Comparison of ENCODE assay signal across 8 cellular contexts in the genomic region with DNA sequence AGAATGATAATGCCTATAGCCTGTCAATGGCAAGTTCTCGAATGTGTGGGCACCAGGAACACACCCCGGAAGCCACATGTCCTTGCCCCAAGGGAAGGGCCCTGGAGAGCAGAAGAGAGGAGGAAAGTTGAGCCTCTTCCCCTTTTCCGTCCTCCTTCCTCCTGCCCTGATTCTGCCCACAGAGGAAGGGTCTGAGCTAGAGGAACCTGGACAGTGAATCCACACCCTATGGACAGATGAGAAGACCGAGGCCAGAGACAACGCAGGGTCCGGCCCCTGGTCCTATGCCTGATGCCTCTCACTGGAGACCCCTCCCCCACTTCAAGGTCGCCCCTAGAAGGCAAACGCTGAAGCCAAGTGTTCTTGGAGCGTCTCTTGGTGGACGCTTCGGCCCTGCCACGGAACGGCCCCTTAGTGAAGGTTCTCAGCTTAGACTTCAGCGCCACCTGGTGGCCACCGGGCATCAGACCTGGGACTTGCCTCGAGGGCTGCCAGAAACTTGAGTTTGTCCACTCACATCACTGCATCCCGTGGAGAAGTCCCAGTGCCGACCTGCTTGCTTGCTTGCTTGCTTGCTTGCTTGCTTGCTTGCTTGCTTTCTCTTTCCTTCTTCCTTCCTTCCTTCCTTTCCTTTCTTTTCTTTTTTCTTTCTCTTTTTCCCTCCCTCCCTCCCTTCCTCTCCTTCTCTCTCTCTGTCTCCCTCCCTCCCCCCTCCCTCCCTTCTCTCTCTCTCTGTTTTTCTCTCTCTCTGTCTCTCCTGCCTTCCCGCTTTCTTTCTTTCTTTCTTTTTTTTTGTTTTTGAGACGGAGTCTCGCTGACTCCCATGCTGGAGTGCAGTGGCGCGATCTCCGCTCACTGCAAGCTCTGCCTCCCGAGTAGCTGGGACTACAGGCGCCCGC. TPM values are rescaled to one million over a fixed set of nuclear protein-coding genes. Genes with fewer than 3 reads are reported as not detected.
A peak's percentile ranks its signal among the peaks of the same experiment; 100 is the strongest.
DNase-seq lines count a peak whose midpoint lies in the region; ATAC-seq, FAIRE-seq and TF ChIP-seq lines count a peak whose summit lies in the region.

No MANE protein-coding gene starts in this region.

- WGBS in mammary epithelial cell (ENCODE audit: low coverage, missing lambda C conversion rate) = 60% methylated on average over 3 of the region's 27 CpGs

- peak overlapping the region; percentile 22 for H3K4me2 ChIP-seq in mammary epithelial cell (ENCODE audit: insufficient read depth, low read depth, low read length)

- H3K27me3 ChIP-seq in mammary epithelial cell (ENCODE audit: insufficient read depth, low read length) = no peaks in the 10 kb centered on the region

- dilution Hi-C loops in mammary epithelial cell (cut with HindIII; ENCODE audit: low sequenced_read_pairs) = no loop called here

- TF ChIP-seq CTCF in mammary epithelial cell (conservative IDR thresholded peaks at IDR 0.05 in 1 of 2, IDR thresholded peaks at IDR 0.05 in 1 of 2; ENCODE audit: extremely low read depth in 1 of 2, insufficient read depth in 1 of 2, low read depth in 1 of 2, low read length in 2 of 2) (peak; percentile 91 to 92), kidney (IDR thresholded peaks at IDR 0.05; ENCODE audit: borderline replicate concordance, extremely low read depth, insufficient read depth) (peak; percentile 95)

- H2AFZ ChIP-seq in mammary epithelial cell (ENCODE audit: low read depth, low read length) = peak overlapping the region; percentile 87

- in situ Hi-C loops in mammary epithelial cell (cut with MboI; ENCODE audit: low sequenced_read_pairs in 2 of 2) = loop anchor here (10.0 kb wide), 2 partner anchors 198 to 208 kb away; no protein-coding TSS in a partner anchor

- ATAC-seq in HG03135 (IDR thresholded peaks at IDR 0.05; ENCODE audit: unreplicated experiment) = peak; percentile 73
- no peak for ATAC-seq in GM21786 (IDR thresholded peaks at IDR 0.05; ENCODE audit: unreplicated experiment)

- no peaks in the 10 kb centered on the region for H4K20me1 ChIP-seq in mammary epithelial cell (ENCODE audit: insufficient read depth, low read length)

- H3K9ac ChIP-seq in mammary epithelial cell (ENCODE audit: insufficient read depth, low read length) (no peak overlapping the region), kidney (ENCODE audit: low read length in 2 of 2) (peak overlapping the region in 1 of 2 donors; percentile 15)

- H3K79me2 ChIP-seq in mammary epithelial cell (ENCODE audit: insufficient read depth, low read length) = no peaks in the 10 kb centered on the region

- H3K36me3 ChIP-seq in mammary epithelial cell (ENCODE audit: insufficient read depth, low read length) = no peaks in the 10 kb centered on the region
- no peaks in the 10 kb centered on the region for H3K36me3 ChIP-seq in kidney (ENCODE audit: control insufficient read depth in 1 of 2, insufficient read depth in 2 of 2, low read length in 2 of 2)

- no peak overlapping the region for H3K4me3 ChIP-seq in mammary epithelial cell (replicated peaks in 1 of 3; ENCODE audit: insufficient read depth in 1 of 3, low read depth in 2 of 3, low read length in 3 of 3)
- H3K4me3 ChIP-seq in kidney (ENCODE audit: low read length in 2 of 2) = no peak overlapping the region

- H3K27ac ChIP-seq in mammary epithelial cell (ENCODE audit: insufficient read depth, low read depth, low read length) (no peak overlapping the region), kidney (ENCODE audit: low read depth in 2 of 2, low read length in 2 of 2) (no peak overlapping the region)

- intact Hi-C loops in mammary epithelial cell (cut with micrococcal nuclease) (loop anchor here (1.0 to 5.0 kb wide), 8 partner anchors 46 to 550 kb away; a partner anchor contains a TSS), kidney (cut with DNase I) (loop anchor here (5.0 kb wide), 1 partner anchor 201 kb away; no protein-coding TSS in a partner anchor)

- FAIRE-seq in kidney (lab: Jason Lieb, UNC) = no peak

- no TSS peak for BruUV-seq in mammary epithelial cell (replicated peaks; lab: Mats Ljungman, UMichigan)

- H3K9me3 ChIP-seq in mammary epithelial cell (replicated peaks; ENCODE audit: insufficient read depth, low read length) (no peaks in the 10 kb centered on the region), kidney (ENCODE audit: control insufficient read depth in 1 of 2, low read length in 2 of 2) (no peaks in the 10 kb centered on the region)

- peak; percentile 85 for DNase-seq in DMS79 treated with DMSO at 0.1 percent for 48 hours (lab: John Stamatoyannopoulos, UW)
- peak; percentile 54 for DNase-seq in NCI-H510A (lab: John Stamatoyannopoulos, UW)
- DNase-seq in activated CD4-positive, CD25-positive, alpha-beta regulatory T cell (lab: John Stamatoyannopoulos, UW) = peak; percentile 80 to 94 (median 91)
- peak; percentile 71 for DNase-seq in mammary epithelial cell
- DNase-seq in kidney = peak; percentile 96
- DNase-seq in stimulated activated CD4-positive, alpha-beta T cell treated with anti-CD3 and anti-CD28 coated beads, Interleukin-15, amount 100 ng/mL, for 48 hours (ENCODE audit: low read depth in 2 of 2) = peak; percentile 83 to 91

- CTCF ChIA-PET in mammary epithelial cell (lab: Charles Lee; ENCODE audit: low non-redundant PET) = interaction anchor here (0.5 to 0.7 kb wide), 2 partner anchors 201 to 214 kb away, joined by 3 to 8 read pairs; no protein-coding TSS in a partner anchor

- H3K4me1 ChIP-seq in mammary epithelial cell (ENCODE audit: insufficient read depth, low read length) (peaks cover 6% of the 10 kb centered on the region), kidney (ENCODE audit: control insufficient read depth in 1 of 2, insufficient read depth in 1 of 2, low read depth in 1 of 2, low read length in 2 of 2) (peaks cover 0 to 4% of the 10 kb centered on the region in 2 donors)

RNA-seq across cellular contexts. Expression of a gene that starts 20.6 kb away (rescaled TPM):
- not detected for total RNA-seq in mammary epithelial cell
- polyA plus RNA-seq in mammary epithelial cell = not detected
- not detected for polyA minus RNA-seq in mammary epithelial cell
- 1.4 TPM for total RNA-seq in kidney
- polyA plus RNA-seq in kidney (ENCODE audit: insufficient read depth, low read depth, low replicate concordance) = 3.7 TPM

RNA-seq across cellular contexts. Expression of a gene that starts 46.7 kb away (rescaled TPM):
- 10 to 100 TPM; 60.8 to 93.0 TPM for total RNA-seq in mammary epithelial cell
- polyA plus RNA-seq in mammary epithelial cell = 38.7 TPM
- polyA minus RNA-seq in mammary epithelial cell = 34.4 TPM
- 50.9 TPM for total RNA-seq in kidney
- 26.7 TPM for polyA plus RNA-seq in kidney (ENCODE audit: insufficient read depth, low read depth, low replicate concordance)
